In the genomic region with DNA sequence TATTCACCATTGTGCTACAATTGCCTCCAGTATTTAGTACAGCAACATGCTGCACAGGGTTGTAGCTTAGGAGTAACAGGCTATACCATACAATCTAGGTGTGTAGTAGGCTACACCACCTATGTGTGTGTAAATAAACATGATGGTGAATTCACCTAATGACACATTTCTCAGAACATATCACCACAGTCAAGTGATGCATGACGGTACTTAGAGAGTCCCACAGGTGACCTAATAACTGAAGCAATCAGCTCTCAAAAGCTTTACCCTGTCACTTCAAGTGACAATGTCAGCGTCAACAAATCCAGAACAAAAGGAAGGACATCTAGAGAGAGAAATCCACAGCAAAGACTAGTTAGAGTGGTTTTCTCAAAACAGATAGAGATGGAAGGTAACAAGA, we compare ENCODE assay signal across 24 cellular contexts.
"Had no signal": no experiment of that assay in that cellular context is flagged by ENCODE, and none has a peak within 500 bp of the region (broad histone marks: within the 10 kb centered on the region; RNA-seq: fewer than 3 reads in every experiment).

No MANE protein-coding gene starts in this region.

- H3K36me3 ChIP-seq: ascending aorta, brain microvascular endothelial cell, left lung, neural progenitor cell, vagina had no signal

- H3K4me3 Mint-ChIP-seq: activated naive CD4-positive, alpha-beta T cell treated with anti-CD3 and anti-CD28 coated beads, Interleukin-2, amount 50 U/mL, for 24 hours; immature natural killer cell; naive thymus-derived CD4-positive, alpha-beta T cell; neural progenitor cell; stimulated activated naive B cell treated with anti-CD40 and anti-IgM and Interleukin-4, amounts not matched to agents 10 μg/mL and 1 μg/mL and 100 μg/mL, for 72 hours; type B pancreatic cell had no signal

- H2AFZ ChIP-seq: hepatocyte, neural progenitor cell had no signal

- H3K9me3 ChIP-seq: ascending aorta, left lung, sigmoid colon, thoracic aorta, vagina had no signal

- H3K9me3 Mint-ChIP-seq: activated naive CD4-positive, alpha-beta T cell treated with anti-CD3 and anti-CD28 coated beads, Interleukin-2, amount 50 U/mL, for 24 hours; immature natural killer cell; naive thymus-derived CD4-positive, alpha-beta T cell; neural progenitor cell; stimulated activated naive B cell treated with anti-CD40 and anti-IgM and Interleukin-4, amounts not matched to agents 10 μg/mL and 1 μg/mL and 100 μg/mL, for 72 hours; type B pancreatic cell had no signal

- H3K79me2 ChIP-seq: hepatocyte had no signal

- H3K27me3 ChIP-seq: ascending aorta, brain microvascular endothelial cell, hepatocyte, left lung, neural progenitor cell, sigmoid colon, vagina had no signal

- H3K4me2 ChIP-seq: hepatocyte, neural progenitor cell, smooth muscle cell had no signal

- H3K4me1 ChIP-seq: ascending aorta, left lung, neural progenitor cell, sigmoid colon, vagina had no signal

- H3K9ac ChIP-seq: neural progenitor cell had no signal

- H3K4me1 Mint-ChIP-seq: activated naive CD4-positive, alpha-beta T cell treated with anti-CD3 and anti-CD28 coated beads, Interleukin-2, amount 50 U/mL, for 24 hours; immature natural killer cell had no signal

- ATAC-seq: left lung; naive thymus-derived CD4-positive, alpha-beta T cell; stimulated activated naive B cell treated with anti-CD40 and anti-IgM and Interleukin-4, amounts not matched to agents 10 μg/mL and 1 μg/mL and 100 μg/mL, for 72 hours had no signal

- H3K36me3 Mint-ChIP-seq: neural progenitor cell, type B pancreatic cell had no signal

- H3K27ac Mint-ChIP-seq: activated naive CD4-positive, alpha-beta T cell treated with anti-CD3 and anti-CD28 coated beads, Interleukin-2, amount 50 U/mL, for 24 hours; immature natural killer cell; naive thymus-derived CD4-positive, alpha-beta T cell; neural progenitor cell; stimulated activated naive B cell treated with anti-CD40 and anti-IgM and Interleukin-4, amounts not matched to agents 10 μg/mL and 1 μg/mL and 100 μg/mL, for 72 hours; type B pancreatic cell had no signal

- H3K4me3 ChIP-seq: ascending aorta, hepatocyte, left lung, neural progenitor cell, sigmoid colon, smooth muscle cell, thoracic aorta, vagina had no signal

- H3K27me3 Mint-ChIP-seq: activated naive CD4-positive, alpha-beta T cell treated with anti-CD3 and anti-CD28 coated beads, Interleukin-2, amount 50 U/mL, for 24 hours; naive thymus-derived CD4-positive, alpha-beta T cell; stimulated activated naive B cell treated with anti-CD40 and anti-IgM and Interleukin-4, amounts not matched to agents 10 μg/mL and 1 μg/mL and 100 μg/mL, for 72 hours had no signal

- DNase-seq: activated CD4-positive, alpha-beta T cell treated with anti-CD3 and anti-CD28 coated beads, Interleukin-2, amount 50 U/mL, for 48 hours; activated CD8-positive, alpha-beta memory T cell treated with anti-CD3 and anti-CD28 coated beads, Interleukin-2, amount 50 U/mL, for 48 hours; activated effector memory CD4-positive, alpha-beta T cell treated with anti-CD3 and anti-CD28 coated beads, Interleukin-2, amount 50 U/mL, for 16 hours; activated T-cell treated with anti-CD3 and anti-CD28 coated beads, Interleukin-2, amount 50 U/mL, for 48 hours; brain microvascular endothelial cell; central memory CD4-positive, alpha-beta T cell; effector memory CD4-positive, alpha-beta T cell; foreskin melanocyte; immature natural killer cell; left lung; naive thymus-derived CD4-positive, alpha-beta T cell; posterior cingulate gyrus; sigmoid colon; stimulated activated CD4-positive, alpha-beta T cell treated with anti-CD3 and anti-CD28 coated beads, Interleukin-15, amount 100 ng/mL, for 24 hours; stimulated activated naive B cell treated with anti-CD40 and anti-IgM and Interleukin-4, amounts not matched to agents 10 μg/mL and 1 μg/mL and 100 μg/mL, for 72 hours; T-helper 9 cell had no signal

- H3K27ac ChIP-seq: ascending aorta, brain microvascular endothelial cell, hepatocyte, left lung, neural progenitor cell, sigmoid colon, thoracic aorta, vagina had no signal
